16 cellular contexts compared by ENCODE assay signal in the genomic region with DNA sequence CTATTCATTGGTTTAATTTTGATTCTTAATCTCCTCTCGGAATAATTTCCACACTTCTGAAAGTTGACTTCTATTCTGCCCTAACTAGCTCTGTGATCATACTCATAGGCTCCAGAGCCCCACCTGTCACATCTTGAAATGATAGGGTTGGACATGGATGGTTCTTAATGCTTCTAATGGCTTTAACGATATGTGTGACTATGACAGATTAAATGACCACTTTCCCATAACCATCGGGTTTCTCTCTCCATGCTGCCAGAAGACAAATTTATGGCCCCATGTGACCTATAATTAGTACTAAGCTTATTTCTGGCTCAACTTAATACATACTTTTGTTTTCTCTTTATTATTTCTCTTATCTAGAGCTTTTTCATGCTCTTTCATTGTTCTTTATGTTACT.
"Had no signal": no experiment of that assay in that cellular context is flagged by ENCODE, and none has a peak within 500 bp of the region (broad histone marks: within the 10 kb centered on the region; RNA-seq: fewer than 3 reads in every experiment).

No MANE protein-coding gene starts in this region.

- ATAC-seq: effector memory CD8-positive, alpha-beta T cell; foreskin keratinocyte; lower lobe of right lung had no signal

- H3K36me3 ChIP-seq: esophagus squamous epithelium, left ventricle myocardium inferior, lower lobe of right lung, ovary, right atrium auricular region, sigmoid colon, thyroid gland had no signal

- H3K4me1 ChIP-seq: lower lobe of right lung had no signal

- H3K27ac ChIP-seq: esophagus squamous epithelium, foreskin keratinocyte, left ventricle myocardium inferior, lower lobe of right lung, ovary, right atrium auricular region, sigmoid colon, thyroid gland had no signal

- H3K9me3 ChIP-seq: esophagus squamous epithelium, left ventricle myocardium inferior, lower lobe of right lung, ovary, right atrium auricular region, sigmoid colon, thyroid gland had no signal

- DNase-seq: effector memory CD8-positive, alpha-beta T cell; esophagus squamous epithelium; foreskin keratinocyte; immature natural killer cell; left ventricle myocardium inferior; lower lobe of right lung; midbrain; nephron progenitor cell; nucleus accumbens; ovary; sigmoid colon; small intestine; stimulated activated CD4-positive, alpha-beta T cell treated with anti-CD3 and anti-CD28 coated beads, Interleukin-12 subunit alpha, Interleukin-12 subunit beta, amount 100 ng/mL, for 4 hours; stimulated activated naive CD4-positive, alpha-beta T cell treated with Interleukin-2 at 50 U/mL for 16 hours; thyroid gland had no signal

- H3K4me3 ChIP-seq: esophagus squamous epithelium, left ventricle myocardium inferior, lower lobe of right lung, ovary, right atrium auricular region, sigmoid colon, thyroid gland had no signal

- H3K27me3 ChIP-seq: esophagus squamous epithelium, foreskin keratinocyte, ovary, right atrium auricular region, sigmoid colon, thyroid gland had no signal
